9 cellular contexts compared by ENCODE assay signal in the genomic region with DNA sequence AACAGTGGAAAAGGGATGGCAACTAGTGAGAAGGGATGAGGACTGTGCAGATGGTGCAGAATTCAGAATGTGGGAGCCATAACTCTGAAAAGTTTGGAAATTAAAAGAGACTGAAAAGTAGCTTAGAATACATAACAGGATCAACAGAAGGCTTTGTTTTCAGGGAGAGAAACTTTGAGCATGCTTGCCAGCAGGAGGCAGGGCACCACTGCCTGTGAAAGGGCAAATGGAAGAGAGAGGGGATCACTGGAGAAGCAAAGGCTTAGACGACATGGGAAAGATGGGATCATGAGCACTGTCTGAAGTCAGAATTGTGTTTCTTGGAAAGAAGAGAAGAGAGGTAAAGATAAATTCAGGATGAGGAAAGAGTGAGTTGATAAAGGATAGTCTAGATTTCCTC.
A peak's percentile ranks its signal among the peaks of the same experiment; 100 is the strongest.
DNase-seq lines count a peak whose midpoint lies in the region; ATAC-seq and TF ChIP-seq lines count a peak whose summit lies in the region.
"Had no signal": no experiment of that assay in that cellular context is flagged by ENCODE, and none has a peak within 500 bp of the region (broad histone marks: within the 10 kb centered on the region; RNA-seq: fewer than 3 reads in every experiment).

No MANE protein-coding gene starts in this region.

- H3K27ac ChIP-seq in RWPE2 (ENCODE audit: poor library complexity, severe bottlenecking) (no peak overlapping the region), spleen (no peak overlapping the region)

- DNase-seq in RWPE2 (ENCODE audit: low spot score) (no peak), glutamatergic neuron (peak; percentile 24), spleen (no peak), SW480 (ENCODE audit: low spot score) (no peak), AML-193 (lab: John Stamatoyannopoulos, UW) (no peak), C1 segment of cervical spinal cord (lab: John Stamatoyannopoulos, UW) (no peak)
- DNase-seq: NCI-H226 had no signal

- 29 to 55% (median 45%) methylated on average over 1 of the region's 1 CpG for WGBS in spleen, 5 donors

- no peak overlapping the region for H3K4me3 Mint-ChIP-seq in glutamatergic neuron (ENCODE audit: unreplicated experiment)

- H3K4me3 ChIP-seq in GM12875 (ENCODE audit: low read depth, low read length) (no peak overlapping the region), RWPE2 (ENCODE audit: severe bottlenecking) (no peak overlapping the region), spleen (no peak overlapping the region)

- no peaks in the 10 kb centered on the region for H3K36me3 ChIP-seq in RWPE2 (ENCODE audit: low read depth)
- no peaks in the 10 kb centered on the region for H3K36me3 ChIP-seq in spleen

- peaks cover 2% of the 10 kb centered on the region for H3K27me3 Mint-ChIP-seq in glutamatergic neuron (ENCODE audit: unreplicated experiment)

- ATAC-seq in RWPE2 (ENCODE audit: low read depth) (no peak), GM21423 (IDR thresholded peaks at IDR 0.05; ENCODE audit: unreplicated experiment) (no peak)

- intact Hi-C loops in spleen (cut with DNase I; ENCODE audit: low total_unique reads) = loop anchor here (10.0 kb wide), 1 partner anchor 301 kb away; no protein-coding TSS in a partner anchor

- TF ChIP-seq CTCF in GM12875 (IDR thresholded peaks at IDR 0.05; ENCODE audit: borderline replicate concordance, insufficient read depth, low read depth, low read length) (peak; percentile 9; the same call in 1 of the 2 replicates), RWPE2 (IDR thresholded peaks at IDR 0.05; ENCODE audit: poor library complexity, severe bottlenecking) (peak; percentile 28), glutamatergic neuron (IDR thresholded peaks at IDR 0.05; ENCODE audit: partially characterized antibody, unreplicated experiment) (no peak), spleen (IDR thresholded peaks at IDR 0.05 in 8 of 11, conservative IDR thresholded peaks at IDR 0.05 in 3 of 11) (peak in 7 of 11 experiments; percentile 18 to 47 (median 38))

- no peaks in the 10 kb centered on the region for H3K9me3 Mint-ChIP-seq in glutamatergic neuron (ENCODE audit: unreplicated experiment)

- no peaks in the 10 kb centered on the region for H3K27me3 ChIP-seq in RWPE2 (ENCODE audit: insufficient read depth, poor library complexity, severe bottlenecking)
- H3K27me3 ChIP-seq in spleen (replicated peaks in 1 of 7) = no peaks in the 10 kb centered on the region

- no peaks in the 10 kb centered on the region for H3K4me1 Mint-ChIP-seq in glutamatergic neuron (ENCODE audit: low read depth, unreplicated experiment)

- H3K4me1 ChIP-seq in RWPE2 (ENCODE audit: insufficient read depth, poor library complexity, severe bottlenecking) (peaks cover 5% of the 10 kb centered on the region), spleen (peaks cover 0 to 6% (median 3%) of the 10 kb centered on the region in 6 donors)

- no peaks in the 10 kb centered on the region for H3K36me3 Mint-ChIP-seq in glutamatergic neuron (ENCODE audit: unreplicated experiment)

- no peak for TF ChIP-seq POLR2A in spleen (IDR thresholded peaks at IDR 0.05)

- no peak overlapping the region for H3K27ac Mint-ChIP-seq in glutamatergic neuron (ENCODE audit: unreplicated experiment)

- no peaks in the 10 kb centered on the region for H3K9me3 ChIP-seq in RWPE2 (ENCODE audit: severe bottlenecking)
- H3K9me3 ChIP-seq in spleen = no peaks in the 10 kb centered on the region
